In the genomic region with DNA sequence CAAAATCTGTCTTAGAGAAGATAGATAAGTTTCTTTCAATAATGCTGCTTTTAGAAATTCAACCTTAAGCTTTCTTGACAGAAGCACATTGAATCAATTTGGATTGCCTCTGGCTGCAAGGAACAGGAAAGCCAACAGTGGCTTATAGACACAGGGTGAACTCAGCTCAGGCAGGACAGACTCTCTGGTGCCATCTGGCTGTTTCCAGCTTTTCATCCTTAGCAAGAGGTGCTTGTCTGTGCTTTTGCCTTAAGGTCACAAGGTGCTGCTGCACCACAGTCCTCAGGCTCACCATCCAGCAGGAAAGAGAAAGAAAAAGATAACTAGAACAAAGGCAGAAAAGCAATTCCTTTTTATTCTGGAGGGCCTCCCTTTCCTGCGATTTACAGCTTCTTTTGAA, we compare ENCODE assay signal across 8 cellular contexts.
A peak's percentile ranks its signal among the peaks of the same experiment; 100 is the strongest.
DNase-seq lines count a peak whose midpoint lies in the region; ATAC-seq and TF ChIP-seq lines count a peak whose summit lies in the region.

No MANE protein-coding gene starts in this region.

- H3K4me1 ChIP-seq in cardiac muscle cell (ENCODE audit: low read depth) (peaks cover 9% of the 10 kb centered on the region), right atrium auricular region (no peaks in the 10 kb centered on the region)

- no peaks in the 10 kb centered on the region for H3K9me3 ChIP-seq in cardiac muscle cell (ENCODE audit: low read depth)
- no peaks in the 10 kb centered on the region for H3K9me3 ChIP-seq in right atrium auricular region

- in situ Hi-C loops in T47D (cut with HindIII; ENCODE audit: low pct_unique_long_range_greater_than_20kb, low sequenced_read_pairs) = no loop called here

- H3K27ac ChIP-seq in cardiac muscle cell = no peak overlapping the region
- no peak overlapping the region for H3K27ac ChIP-seq in right atrium auricular region

- H3K4me3 ChIP-seq in cardiac muscle cell (no peak overlapping the region), right atrium auricular region (no peak overlapping the region)

- H3K36me3 ChIP-seq in cardiac muscle cell = no peaks in the 10 kb centered on the region
- H3K36me3 ChIP-seq in right atrium auricular region = no peaks in the 10 kb centered on the region

- no peak for ATAC-seq in GM18520 (IDR thresholded peaks at IDR 0.05; ENCODE audit: unreplicated experiment)
- ATAC-seq in HG03520 (IDR thresholded peaks at IDR 0.05; ENCODE audit: unreplicated experiment) = no peak

- DNase-seq in cardiac muscle cell (ENCODE audit: low read depth in 1 of 2, low spot score in 1 of 2) (peak; percentile 48 to 64), right atrium auricular region (ENCODE audit: low spot score) (no peak), NCI-H345 (lab: John Stamatoyannopoulos, UW) (peak; percentile 78), T47D (ENCODE audit: low read depth in 1 of 2, low spot score in 1 of 2) (peak; percentile 54 to 80), mucosa of gallbladder (ENCODE audit: low spot score) (peak; percentile 11)
- DNase-seq in activated effector memory CD4-positive, alpha-beta T cell treated with Interleukin-2 at 50 U/mL for 16 hours = no peak

- peak; percentile 58 for TF ChIP-seq CTCF in cardiac muscle cell (IDR thresholded peaks at IDR 0.05; ENCODE audit: low read depth, low read length)
- peak in 1 of 2 donors; percentile 57 for TF ChIP-seq CTCF in right atrium auricular region (IDR thresholded peaks at IDR 0.05)

- H3K27me3 ChIP-seq in cardiac muscle cell = no peaks in the 10 kb centered on the region
- H3K27me3 ChIP-seq in right atrium auricular region = no peaks in the 10 kb centered on the region

Comparison
In these comparisons a context has a peak if more than half of its experiments do, and no peak if none do; other contexts are left out.
1. DNase-seq: peak in cardiac muscle cell (2 of 2), NCI-H345 (single experiment), T47D (2 of 2) and mucosa of gallbladder (single experiment); none in right atrium auricular region (single experiment) and activated effector memory CD4-positive, alpha-beta T cell treated with Interleukin-2 at 50 U/mL for 16 hours (single experiment).